13 cellular contexts compared by ENCODE assay signal in the genomic region with DNA sequence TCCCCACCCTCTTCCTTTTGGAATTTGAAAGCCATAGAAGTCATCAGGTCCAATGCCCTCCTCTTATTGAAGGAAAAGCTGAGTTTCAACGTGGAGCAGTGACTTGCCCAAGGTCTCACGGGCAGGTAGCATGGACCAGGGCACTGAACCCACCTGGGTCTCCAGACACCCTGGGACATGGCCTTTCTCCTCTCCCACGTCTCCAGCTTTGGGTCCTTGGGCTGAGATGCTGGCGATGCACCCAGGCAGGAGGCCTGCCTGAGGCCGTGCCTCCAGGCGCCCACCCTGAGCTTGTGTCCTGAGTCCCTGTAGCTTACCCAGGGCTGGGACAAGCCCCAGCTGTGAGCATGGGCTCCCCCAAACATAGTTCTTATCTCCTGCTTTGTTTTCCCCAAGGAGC. TPM values are rescaled to one million over a fixed set of nuclear protein-coding genes. Genes with fewer than 3 reads are reported as not detected.
DNase-seq lines count a peak whose midpoint lies in the region; ATAC-seq and TF ChIP-seq lines count a peak whose summit lies in the region.
"Had no signal": no experiment of that assay in that cellular context is flagged by ENCODE, and none has a peak within 500 bp of the region (broad histone marks: within the 10 kb centered on the region; RNA-seq: fewer than 3 reads in every experiment).

No MANE protein-coding gene starts in this region.

- ATAC-seq in HG02973 (IDR thresholded peaks at IDR 0.05; ENCODE audit: unreplicated experiment) (no peak), HG03378 (IDR thresholded peaks at IDR 0.05; ENCODE audit: unreplicated experiment) (no peak)

- H3K4me2 ChIP-seq in BLaER1 (peak overlapping the region; percentile 83), KMS-11 (no peak overlapping the region; the same call in 1 of the 2 replicates)

- H3K9me3 ChIP-seq in BLaER1: no peaks in the 10 kb centered on the region
- no peaks in the 10 kb centered on the region for H3K9me3 ChIP-seq in colonic mucosa
- no peaks in the 10 kb centered on the region for H3K9me3 ChIP-seq in prostate gland
- H3K9me3 ChIP-seq: Caco-2, ovary had no signal

- DNase-seq in colonic mucosa (no peak), prostate gland (ENCODE audit: low spot score) (no peak), RPMI8226 (no peak), GOT3 (lab: John Stamatoyannopoulos, UW) (no peak)
- DNase-seq: Caco-2, NCI-H2029 treated with DMSO at 0.1 percent for 48 hours, NCI-H82, ovary, SIG-M5 had no signal

- 90% methylated on average over 5 of the region's 6 CpGs for WGBS in prostate gland

- H3K27me3 ChIP-seq in BLaER1 (no peaks in the 10 kb centered on the region), KMS-11 (ENCODE audit: insufficient read depth, low read depth) (no peaks in the 10 kb centered on the region), colonic mucosa (no peaks in the 10 kb centered on the region), prostate gland (replicated peaks; ENCODE audit: insufficient read depth) (no peaks in the 10 kb centered on the region)
- H3K27me3 ChIP-seq: ovary had no signal

- no peak overlapping the region for H2AFZ ChIP-seq in KMS-11 (ENCODE audit: low read depth)

- TF ChIP-seq POLR2A in prostate gland (IDR thresholded peaks at IDR 0.05): no peak

- intact Hi-C loops in colonic mucosa (cut with DNase I): no loop called here
- intact Hi-C loops in prostate gland (cut with DNase I): no loop called here

- H4K20me1 ChIP-seq in BLaER1: no peaks in the 10 kb centered on the region
- H4K20me1 ChIP-seq in KMS-11 (ENCODE audit: insufficient read depth): no peaks in the 10 kb centered on the region

- H3K27ac ChIP-seq in BLaER1 (peak overlapping the region; percentile 68), KMS-11 (peak overlapping the region; percentile 28; the same call in 1 of the 2 replicates), colonic mucosa (peak overlapping the region; percentile 27), prostate gland (peak overlapping the region; percentile 90 to 91)
- H3K27ac ChIP-seq: ovary had no signal

- H3K36me3 ChIP-seq in BLaER1 (peaks cover 21% of the 10 kb centered on the region), KMS-11 (ENCODE audit: insufficient read depth) (no peaks in the 10 kb centered on the region), colonic mucosa (no peaks in the 10 kb centered on the region), prostate gland (no peaks in the 10 kb centered on the region)
- H3K36me3 ChIP-seq: ovary had no signal

- no peak overlapping the region for H3K4me3 ChIP-seq in BLaER1
- no peak overlapping the region for H3K4me3 ChIP-seq in KMS-11 (IDR thresholded peaks at IDR 0.05; ENCODE audit: insufficient read depth, low read depth, low read length)
- H3K4me3 ChIP-seq in colonic mucosa: no peak overlapping the region
- H3K4me3 ChIP-seq in prostate gland: no peak overlapping the region
- H3K4me3 ChIP-seq: ovary had no signal

- H3K4me1 ChIP-seq in BLaER1 (peaks cover 100% of the 10 kb centered on the region), KMS-11 (ENCODE audit: low read depth, poor library complexity, severe bottlenecking) (peaks cover 99% of the 10 kb centered on the region), colonic mucosa (peaks cover 21% of the 10 kb centered on the region), prostate gland (replicated peaks) (peaks cover 52% of the 10 kb centered on the region)

- peaks cover under 1% of the 10 kb centered on the region; the same call in 1 of the 2 replicates for H3K79me2 ChIP-seq in KMS-11 (ENCODE audit: insufficient read depth, low read depth)

- H3K9ac ChIP-seq in BLaER1: peak overlapping the region; percentile 60
- no peak overlapping the region for H3K9ac ChIP-seq in KMS-11
- H3K9ac ChIP-seq in colonic mucosa (ENCODE audit: low read depth in 2 of 2, low read length in 2 of 2): no peak overlapping the region

- TF ChIP-seq CTCF in KMS-11 (conservative IDR thresholded peaks at IDR 0.05; ENCODE audit: low read depth, low read length) (no peak), colonic mucosa (IDR thresholded peaks at IDR 0.05) (no peak), prostate gland (IDR thresholded peaks at IDR 0.05) (no peak)

RNA-seq across cellular contexts. Expression of a gene that starts 21.4 kb away (rescaled TPM):
- total RNA-seq in colonic mucosa (10 to 100 TPM; 35.7 to 40.1 TPM), prostate gland (10 to 100 TPM; 37.8 to 56.3 TPM)

RNA-seq across cellular contexts. Expression of a gene that starts 51.8 kb away (rescaled TPM):
- 1 to 10 TPM; 2.7 to 4.3 TPM for total RNA-seq in colonic mucosa
- 10 to 100 TPM; 22.8 to 34.4 TPM for total RNA-seq in prostate gland

Comparison
In these comparisons a context has a peak if more than half of its experiments do, and no peak if none do; other contexts are left out.
1. H3K27ac ChIP-seq: peak in every context shown above with its lines; median percentile 90 in prostate gland; 68 in BLaER1; 28 in KMS-11; 27 in colonic mucosa.
2. RNA of a gene that starts 51.8 kb away (total RNA-seq): 22.8 to 34.4 TPM in prostate gland; 2.7 to 4.3 TPM in colonic mucosa; every median in the first group is over 4 times any median in the second.